11 cellular contexts compared by ENCODE assay signal in genomic region chr12:49946086-49946485, GRCh38. TPM values are rescaled to one million over a fixed set of nuclear protein-coding genes. Genes with fewer than 3 reads are reported as not detected.
DNase-seq lines count a peak whose midpoint lies in the region; ATAC-seq, FAIRE-seq and TF ChIP-seq lines count a peak whose summit lies in the region.
"Had no signal": no experiment of that assay in that cellular context is flagged by ENCODE, and none has a peak within 500 bp of the region (broad histone marks: within the 10 kb centered on the region; RNA-seq: fewer than 3 reads in every experiment).

No MANE protein-coding gene starts in this region.

- peaks cover 15% of the 10 kb centered on the region for H3K4me1 Mint-ChIP-seq in CD8-positive, alpha-beta T cell (ENCODE audit: low read depth)
- H3K4me1 Mint-ChIP-seq in astrocyte (ENCODE audit: low read depth, unreplicated experiment) (peaks cover 3% of the 10 kb centered on the region), natural killer cell (peaks cover 14 to 23% of the 10 kb centered on the region in 2 donors)

- POLR2A ChIA-PET in CD8-positive, alpha-beta T cell (lab: Charles Lee): interaction anchor here (1.2 kb wide), 1 partner anchor 451 kb away, joined by 3 read pairs; no protein-coding TSS in a partner anchor

- FAIRE-seq in astrocyte (lab: Jason Lieb, UNC): no peak

- H3K27me3 Mint-ChIP-seq in CD8-positive, alpha-beta T cell (ENCODE audit: low read depth): peaks cover 6% of the 10 kb centered on the region
- H3K27me3 Mint-ChIP-seq in astrocyte (ENCODE audit: low read depth, unreplicated experiment) (peaks cover 41% of the 10 kb centered on the region), natural killer cell (ENCODE audit: low read depth in 2 of 2) (peaks cover 15 to 19% of the 10 kb centered on the region in 2 donors)

- H3K9me3 ChIP-seq in CD8-positive, alpha-beta T cell (ENCODE audit: low read length): no peaks in the 10 kb centered on the region
- no peaks in the 10 kb centered on the region for H3K9me3 ChIP-seq in HUES64 (ENCODE audit: insufficient read depth, low read depth, low read length)
- no peaks in the 10 kb centered on the region for H3K9me3 ChIP-seq in astrocyte (ENCODE audit: insufficient read depth, low read depth, low read length)

- no peaks in the 10 kb centered on the region for H3K36me3 Mint-ChIP-seq in CD8-positive, alpha-beta T cell
- no peaks in the 10 kb centered on the region for H3K36me3 Mint-ChIP-seq in astrocyte (ENCODE audit: low read depth, unreplicated experiment)
- H3K36me3 Mint-ChIP-seq in natural killer cell: no peaks in the 10 kb centered on the region

- WGBS in HUES64: 56% methylated on average over 9 of the region's 9 CpGs

- no peaks in the 10 kb centered on the region for H4K20me1 ChIP-seq in astrocyte (ENCODE audit: insufficient read depth, low read length)

- CTCF ChIA-PET in CD8-positive, alpha-beta T cell (lab: Charles Lee): interaction anchor here (0.7 to 6.3 kb wide), 21 partner anchors 9 to 230 kb away, joined by 3 to 41 read pairs (median 4); no protein-coding TSS in a partner anchor

- H3K79me2 ChIP-seq in astrocyte (ENCODE audit: insufficient read depth, low read length): no peaks in the 10 kb centered on the region

- no peak overlapping the region for H3K4me3 Mint-ChIP-seq in CD8-positive, alpha-beta T cell
- H3K4me3 Mint-ChIP-seq in astrocyte (ENCODE audit: unreplicated experiment): no peak overlapping the region
- H3K4me3 Mint-ChIP-seq in natural killer cell: peak overlapping the region; percentile 78

- intact Hi-C loops in CD8-positive, alpha-beta T cell (cut with DNase I, micrococcal nuclease): loop anchor here in 1 of 2 experiments (10.0 kb wide), 1 partner anchor 171 kb away; no protein-coding TSS in a partner anchor
- intact Hi-C loops in natural killer cell (cut with micrococcal nuclease): no loop called here

- H3K4me1 ChIP-seq in CD8-positive, alpha-beta T cell (ENCODE audit: insufficient read depth, low read length): no peaks in the 10 kb centered on the region
- H3K4me1 ChIP-seq in HUES64 (ENCODE audit: insufficient read depth, low read length) (peaks cover 20% of the 10 kb centered on the region), astrocyte (ENCODE audit: insufficient read depth, low read length) (peaks cover 3% of the 10 kb centered on the region)

- ATAC-seq in CD8-positive, alpha-beta T cell: no peak
- ATAC-seq in natural killer cell (no peak), GM21619 (IDR thresholded peaks at IDR 0.05; ENCODE audit: unreplicated experiment) (no peak)

- no peak overlapping the region for H3K4me2 ChIP-seq in astrocyte (ENCODE audit: low read length)

- H3K27me3 ChIP-seq in CD8-positive, alpha-beta T cell (ENCODE audit: insufficient read depth, low read length): no peaks in the 10 kb centered on the region
- peaks cover 13% of the 10 kb centered on the region; the same call in 1 of the 2 replicates for H3K27me3 ChIP-seq in HUES64 (ENCODE audit: insufficient read depth, low read length)
- no peaks in the 10 kb centered on the region for H3K27me3 ChIP-seq in astrocyte (ENCODE audit: insufficient read depth, low read length)

- DNase-seq in CD8-positive, alpha-beta T cell: no peak
- DNase-seq in astrocyte (ENCODE audit: low read depth): no peak
- DNase-seq in natural killer cell: no peak
- no peak for DNase-seq in SW 1271 (lab: John Stamatoyannopoulos, UW)
- DNase-seq in epidermal melanocyte (ENCODE audit: insufficient read length, low spot score): no peak
- no peak for DNase-seq in effector CD4-positive, alpha-beta T cell

- peak overlapping the region; percentile 78 for H3K27ac Mint-ChIP-seq in CD8-positive, alpha-beta T cell
- H3K27ac Mint-ChIP-seq in astrocyte (ENCODE audit: unreplicated experiment) (no peak overlapping the region), natural killer cell (peak overlapping the region in 1 of 2 donors; percentile 86)

- H2AFZ ChIP-seq in astrocyte (ENCODE audit: low read depth, low read length): peak overlapping the region; percentile 79

- H3K27ac ChIP-seq in CD8-positive, alpha-beta T cell (ENCODE audit: low read depth, low read length): no peak overlapping the region
- H3K27ac ChIP-seq in HUES64 (ENCODE audit: low read depth, low read length) (peak overlapping the region; percentile 13; the same call in 1 of the 2 replicates), astrocyte (ENCODE audit: low read depth, low read length) (no peak overlapping the region)

- H3K9me3 Mint-ChIP-seq in CD8-positive, alpha-beta T cell: no peaks in the 10 kb centered on the region
- H3K9me3 Mint-ChIP-seq in astrocyte (ENCODE audit: unreplicated experiment) (no peaks in the 10 kb centered on the region), natural killer cell (no peaks in the 10 kb centered on the region)
- H3K9me3 Mint-ChIP-seq: neural crest cell had no signal

- H3K4me3 ChIP-seq in CD8-positive, alpha-beta T cell (ENCODE audit: low read depth, low read length): no peak overlapping the region
- H3K4me3 ChIP-seq in HUES64 (ENCODE audit: low read length) (peak overlapping the region; percentile 8; the same call in 1 of the 2 replicates), astrocyte (ENCODE audit: insufficient read depth, low read depth, low read length) (no peak overlapping the region)

- TF ChIP-seq CTCF in CD8-positive, alpha-beta T cell (IDR thresholded peaks at IDR 0.05): peak; percentile 4
- no peak for TF ChIP-seq CTCF in astrocyte (IDR thresholded peaks at IDR 0.05; ENCODE audit: insufficient read depth, low read depth, low read length)
- TF ChIP-seq CTCF in natural killer cell (IDR thresholded peaks at IDR 0.05): no peak

- no peaks in the 10 kb centered on the region for H3K36me3 ChIP-seq in CD8-positive, alpha-beta T cell (ENCODE audit: insufficient read depth, low read length)
- H3K36me3 ChIP-seq in HUES64 (ENCODE audit: insufficient read depth, low read length) (no peaks in the 10 kb centered on the region), astrocyte (ENCODE audit: insufficient read depth, low read length) (no peaks in the 10 kb centered on the region)

- H3K9ac ChIP-seq in HUES64 (ENCODE audit: low read depth, low read length) (no peak overlapping the region), astrocyte (ENCODE audit: low read length) (no peak overlapping the region)

RNA-seq across cellular contexts. Expression of gene AQP2, which starts 4.5 kb away (rescaled TPM):
- not detected for total RNA-seq in CD8-positive, alpha-beta T cell
- not detected for polyA plus RNA-seq in HUES64 (2013, experiment 1 of 2)
- not detected for polyA plus RNA-seq in HUES64 (2013, experiment 2 of 2)
- total RNA-seq in astrocyte: not detected in 2 replicates
- total RNA-seq in natural killer cell: not detected
- total RNA-seq: epithelial cell of proximal tubule, neural crest cell, SK-MEL-5 had no signal

RNA-seq across cellular contexts. Expression of gene AQP5, which starts 15.6 kb away (rescaled TPM):
- total RNA-seq in CD8-positive, alpha-beta T cell: not detected
- 1.7 TPM for polyA plus RNA-seq in HUES64 (2013, experiment 1 of 2)
- 1.5 TPM for polyA plus RNA-seq in HUES64 (2013, experiment 2 of 2)
- total RNA-seq in astrocyte (not detected in 2 replicates), natural killer cell (not detected)
- total RNA-seq: epithelial cell of proximal tubule, SK-MEL-5 had no signal

RNA-seq across cellular contexts. Expression of gene AQP6, which starts 26.7 kb away (rescaled TPM):
- total RNA-seq in CD8-positive, alpha-beta T cell: not detected
- polyA plus RNA-seq in HUES64 (2013, experiment 1 of 2): not detected
- polyA plus RNA-seq in HUES64 (2013, experiment 2 of 2): not detected
- total RNA-seq in astrocyte (not detected in 2 replicates), natural killer cell (not detected)
- total RNA-seq: epithelial cell of proximal tubule had no signal

RNA-seq across cellular contexts. Expression of gene FAIM2, which starts 42.4 kb away (rescaled TPM):
- total RNA-seq in CD8-positive, alpha-beta T cell: not detected
- polyA plus RNA-seq in HUES64 (2013, experiment 1 of 2): 0.50 TPM
- polyA plus RNA-seq in HUES64 (2013, experiment 2 of 2): 1.3 TPM
- 0.10 and 0.18 TPM in 2 replicates for total RNA-seq in astrocyte
- under 1 TPM in 2 of 3 donors, not detected in 1; 0.09 to 0.57 TPM for total RNA-seq in natural killer cell
- total RNA-seq: epithelial cell of proximal tubule, SK-MEL-5 had no signal
